In the genomic region with DNA sequence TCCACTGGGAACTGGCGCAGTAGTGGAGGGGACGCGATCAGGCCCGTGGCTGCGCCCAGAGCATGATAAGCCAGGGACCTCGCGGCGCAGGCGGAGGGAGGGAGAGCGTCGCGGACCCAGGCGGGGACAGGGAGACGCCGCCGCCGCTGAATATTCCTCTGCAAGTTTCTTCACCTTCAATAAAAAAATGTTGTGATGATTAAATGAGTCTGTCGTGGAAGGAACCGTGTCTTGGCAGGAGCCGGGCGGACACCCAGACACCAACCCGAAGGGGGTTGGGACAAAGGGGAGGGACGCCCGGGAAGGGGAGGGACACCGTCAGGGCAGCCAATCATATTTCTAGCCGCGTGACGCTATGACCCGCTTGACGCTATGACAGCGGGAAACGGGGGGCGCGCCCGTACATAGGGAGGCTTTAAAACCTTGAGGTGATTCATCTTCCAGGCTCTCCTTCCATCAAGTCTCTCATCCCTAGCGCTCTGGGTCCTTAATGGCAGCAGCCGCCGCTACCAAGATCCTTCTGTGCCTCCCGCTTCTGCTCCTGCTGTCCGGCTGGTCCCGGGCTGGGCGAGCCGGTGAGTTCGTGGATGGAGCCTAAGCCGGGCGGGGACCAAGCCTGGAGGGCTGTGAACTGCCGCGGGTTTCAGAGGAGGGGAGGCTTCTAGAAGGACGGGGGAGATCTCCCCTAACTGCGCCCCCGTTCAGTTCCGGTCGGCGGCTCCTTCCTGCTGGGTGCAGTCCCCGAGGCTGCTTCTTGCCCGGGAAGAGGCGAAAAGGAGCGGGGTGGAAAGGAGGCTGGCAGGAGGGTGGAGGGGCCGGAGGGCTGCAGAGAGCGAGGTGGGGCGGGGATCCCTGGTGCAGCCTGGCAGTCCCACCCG, we compare ENCODE assay signal across 8 cellular contexts. TPM values are rescaled to one million over a fixed set of nuclear protein-coding genes. Genes with fewer than 3 reads are reported as not detected.
A peak's percentile ranks its signal among the peaks of the same experiment; 100 is the strongest.
DNase-seq lines count a peak whose midpoint lies in the region; ATAC-seq and TF ChIP-seq lines count a peak whose summit lies in the region.

A gene with protein sequence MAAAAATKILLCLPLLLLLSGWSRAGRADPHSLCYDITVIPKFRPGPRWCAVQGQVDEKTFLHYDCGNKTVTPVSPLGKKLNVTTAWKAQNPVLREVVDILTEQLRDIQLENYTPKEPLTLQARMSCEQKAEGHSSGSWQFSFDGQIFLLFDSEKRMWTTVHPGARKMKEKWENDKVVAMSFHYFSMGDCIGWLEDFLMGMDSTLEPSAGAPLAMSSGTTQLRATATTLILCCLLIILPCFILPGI (plus strand): TSS at position 432 of the 878 bp plus-strand sequence. CDS start 59 bp downstream, at position 491.

- TF ChIP-seq CTCF in PC-3 (conservative IDR thresholded peaks at IDR 0.05; ENCODE audit: low read depth, low read length) (no peak), epithelial cell of proximal tubule (conservative IDR thresholded peaks at IDR 0.05; ENCODE audit: low read depth, low read length) (no peak)

- peaks cover 7% of the 10 kb centered on the region; the same call in 1 of the 2 replicates for H3K4me1 ChIP-seq in PC-3 (ENCODE audit: insufficient read depth, low read length)

- CTCF ChIA-PET in PC-3 (lab: Charles Lee) = no interaction called here

- H3K36me3 ChIP-seq in PC-3 (ENCODE audit: low read depth, low read length) = no peaks in the 10 kb centered on the region

- POLR2A ChIA-PET in PC-3 (lab: Charles Lee; ENCODE audit: unreplicated experiment) = no interaction called here

- H3K9me2 ChIP-seq in PC-3 (replicated peaks; ENCODE audit: low read length) = no peaks in the 10 kb centered on the region

- H4K20me1 ChIP-seq in PC-3 (ENCODE audit: low read length) = no peaks in the 10 kb centered on the region

- no peaks in the 10 kb centered on the region for H3F3A ChIP-seq in PC-3 (ENCODE audit: low read length, unreplicated experiment)

- H3K4me2 ChIP-seq in PC-3 (ENCODE audit: low read length) = peak within 1 kb of the TSS; percentile 85

- no peak within 1 kb of the TSS for H3K27ac ChIP-seq in PC-3 (ENCODE audit: low read length)

- intact Hi-C loops in PC-3 (cut with micrococcal nuclease) = no loop called here

- ATAC-seq in PC-3 (peak; percentile 88), HG03439 (IDR thresholded peaks at IDR 0.05; ENCODE audit: unreplicated experiment) (no peak)

- no peaks in the 10 kb centered on the region for H3K9me3 ChIP-seq in PC-3 (ENCODE audit: low read length)

- BruUV-seq in PC-3 (replicated peaks; lab: Mats Ljungman, UMichigan) = TSS peak; percentile 53

- H3K9ac ChIP-seq in PC-3 (ENCODE audit: low read length) = peak within 1 kb of the TSS; percentile 68

- H2AFZ ChIP-seq in PC-3 (ENCODE audit: low read length) = peak within 1 kb of the TSS; percentile 83

- DNase-seq in DMS114 treated with DMSO at 0.1 percent for 48 hours (lab: John Stamatoyannopoulos, UW; ENCODE audit: unreplicated experiment) (peak; percentile 64), HuH-7 (ENCODE audit: low spot score) (peak; percentile 99), PC-3 (peak; percentile 92), activated T-cell treated with anti-CD3 and anti-CD28 coated beads for 48 hours (ENCODE audit: low read depth) (peak; percentile 79), epithelial cell of proximal tubule (ENCODE audit: low read depth) (peak; percentile 41), mucosa of gallbladder (ENCODE audit: low spot score) (peak; percentile 79)
- peak; percentile 82 for DNase-seq in stimulated activated CD8-positive, alpha-beta memory T cell treated with anti-CD3 and anti-CD28 coated beads, Interleukin-15, amount 100 ng/mL, for 48 hours (ENCODE audit: low read depth in 2 of 2)

- H3K27me3 ChIP-seq in PC-3 (ENCODE audit: low read length) = no peaks in the 10 kb centered on the region

- H3K4me3 ChIP-seq in PC-3 (ENCODE audit: low read length) (peak within 1 kb of the TSS; percentile 83), epithelial cell of proximal tubule (ENCODE audit: low read depth, low read length) (peak within 1 kb of the TSS; percentile 70)

- H3K79me2 ChIP-seq in PC-3 (ENCODE audit: low read length) = no peaks in the 10 kb centered on the region

RNA-seq across cellular contexts. Expression of the gene that starts here (rescaled TPM):
- total RNA-seq in PC-3 (2014; rRNA removed) (5.8 and 8.1 TPM in 2 replicates), epithelial cell of proximal tubule (5.3 and 16.0 TPM in 2 replicates), mucosa of gallbladder (0.14 TPM)

Comparison
In these comparisons a context has a peak if more than half of its experiments do, and no peak if none do; other contexts are left out.
1. Peak in DNase-seq in mucosa of gallbladder; RNA of the gene not detected or under 1 TPM.
2. DNase-seq: peak in every context shown above with its lines; median percentile 99 in HuH-7; 92 in PC-3; 82 in stimulated activated CD8-positive, alpha-beta memory T cell treated with anti-CD3 and anti-CD28 coated beads, Interleukin-15, amount 100 ng/mL, for 48 hours; 79 in activated T-cell treated with anti-CD3 and anti-CD28 coated beads for 48 hours; 79 in mucosa of gallbladder; 64 in DMS114 treated with DMSO at 0.1 percent for 48 hours; 41 in epithelial cell of proximal tubule.